In the genomic region with DNA sequence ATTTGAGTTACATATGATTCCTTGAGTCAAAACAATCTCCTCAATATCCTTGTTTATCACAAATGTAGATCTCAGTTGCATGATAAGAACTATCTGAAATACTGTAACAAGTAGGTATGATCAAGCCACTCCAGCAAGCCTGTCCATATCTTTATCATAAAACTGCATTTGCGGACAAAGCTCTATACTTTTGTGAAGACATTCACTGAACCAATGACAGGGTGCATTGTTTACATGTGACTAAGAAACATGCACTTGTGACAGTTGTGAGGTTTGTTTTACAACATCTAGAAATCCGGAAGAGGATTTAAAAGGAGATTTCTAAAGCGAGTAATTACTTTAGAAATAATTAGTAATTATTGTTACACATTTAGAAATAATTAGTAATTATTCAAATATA, we compare ENCODE assay signal across 23 cellular contexts.
DNase-seq lines count a peak whose midpoint lies in the region; ATAC-seq, FAIRE-seq and TF ChIP-seq lines count a peak whose summit lies in the region.
"Had no signal": no experiment of that assay in that cellular context is flagged by ENCODE, and none has a peak within 500 bp of the region (broad histone marks: within the 10 kb centered on the region; RNA-seq: fewer than 3 reads in every experiment).

No MANE protein-coding gene starts in this region.

- ATAC-seq in Right ventricle myocardium inferior (no peak), sciatic nerve (no peak)
- ATAC-seq: GM12878 had no signal

- 90% methylated on average over 1 of the region's 3 CpGs for WGBS in mesenchymal stem cell

- no peak overlapping the region for H2BK15ac ChIP-seq in mesenchymal stem cell (ENCODE audit: low read depth, poor library complexity, severe bottlenecking)

- H2BK5ac ChIP-seq in mesenchymal stem cell (ENCODE audit: low read depth, low read length, poor library complexity, severe bottlenecking), result no peak overlapping the region

- H3K27ac ChIP-seq in mesenchymal stem cell (ENCODE audit: low read length, poor library complexity, severe bottlenecking), result no peak overlapping the region
- H3K27ac ChIP-seq: BLaER1, GM23248, HL-60, SK-N-MC had no signal

- no peak overlapping the region for H2AK5ac ChIP-seq in mesenchymal stem cell (ENCODE audit: low read length, severe bottlenecking)

- no peak overlapping the region for H2BK12ac ChIP-seq in mesenchymal stem cell (ENCODE audit: low read length in 2 of 2)

- peak; percentile 84 for FAIRE-seq in A204.1 (lab: Jason Lieb, UNC)
- FAIRE-seq in GM12891 (lab: Jason Lieb, UNC), result peak; percentile 31
- FAIRE-seq in colon (lab: Jason Lieb, UNC), result peak; percentile 33
- FAIRE-seq: GM12878, GM18507 had no signal

- no peak overlapping the region for H3K4me2 ChIP-seq in mesenchymal stem cell (ENCODE audit: low read length, poor library complexity, severe bottlenecking)
- H3K4me2 ChIP-seq: BLaER1 had no signal

- peaks cover 19% of the 10 kb centered on the region for H3K79me1 ChIP-seq in mesenchymal stem cell (replicated peaks; ENCODE audit: low read length, poor library complexity, severe bottlenecking)

- no peak overlapping the region for H2AFZ ChIP-seq in mesenchymal stem cell (ENCODE audit: low read depth, low read length)
- H2AFZ ChIP-seq: GM23248 had no signal

- no peaks in the 10 kb centered on the region for H3K9me3 ChIP-seq in mesenchymal stem cell (ENCODE audit: control insufficient read depth, low read length)
- H3K9me3 ChIP-seq: BLaER1, Caco-2, HAP-1 had no signal

- H3K4me3 ChIP-seq in mesenchymal stem cell (ENCODE audit: insufficient read depth in 1 of 2, low read depth in 1 of 2, low read length in 2 of 2), result no peak overlapping the region
- H3K4me3 ChIP-seq: BLaER1, GM12878, GM23248, HAP-1, SK-N-MC had no signal

- no peaks in the 10 kb centered on the region for H3K36me3 ChIP-seq in mesenchymal stem cell (ENCODE audit: control insufficient read depth in 1 of 2, insufficient read depth in 2 of 2, low read depth in 1 of 2, low read length in 2 of 2)
- H3K36me3 ChIP-seq: HAP-1 had no signal

- H4K91ac ChIP-seq in mesenchymal stem cell (ENCODE audit: low read length), result no peak overlapping the region

- no peak overlapping the region for H3K4ac ChIP-seq in mesenchymal stem cell (ENCODE audit: low read depth in 1 of 2, low read length in 2 of 2)

- no peak overlapping the region for H2BK120ac ChIP-seq in mesenchymal stem cell (ENCODE audit: low read depth, low read length)

- no peak overlapping the region for H3K9ac ChIP-seq in mesenchymal stem cell (ENCODE audit: low read length)
- H3K9ac ChIP-seq: BLaER1, GM23248 had no signal

- intact Hi-C loops in Right ventricle myocardium inferior (cut with DNase I) (loop anchor here (5.0 kb wide), 1 partner anchor 61 kb away; no protein-coding TSS in a partner anchor), sciatic nerve (cut with DNase I) (loop anchor here (5.0 kb wide), 1 partner anchor 1409 kb away; no protein-coding TSS in a partner anchor)

- H3K14ac ChIP-seq in mesenchymal stem cell (ENCODE audit: low read length in 2 of 2), result no peak overlapping the region

- H3K4me1 ChIP-seq in mesenchymal stem cell (ENCODE audit: control insufficient read depth, insufficient read depth, low read depth, low read length), result peaks cover 1% of the 10 kb centered on the region

- H3K18ac ChIP-seq in mesenchymal stem cell (ENCODE audit: low read depth in 1 of 2, low read length in 2 of 2), result no peak overlapping the region

- H4K8ac ChIP-seq in mesenchymal stem cell (ENCODE audit: low read length), result no peak overlapping the region

- TF ChIP-seq POLR2A in GM12891 (IDR thresholded peaks at IDR 0.05; ENCODE audit: low read depth, low read length), result no peak

- no peak for DNase-seq in GM12891 (ENCODE audit: insufficient read length, low spot score)
- peak; percentile 16 for DNase-seq in mesenchymal stem cell
- no peak for DNase-seq in Right ventricle myocardium inferior (ENCODE audit: missing footprints)
- no peak for DNase-seq in Kasumi-1 (lab: John Stamatoyannopoulos, UW)
- DNase-seq in sciatic nerve (ENCODE audit: low spot score), result no peak
- DNase-seq: Caco-2; CD4-positive, alpha-beta T cell; DND-41; GM23248; KG1; NCI-H1694; NCI-H446; NCI-H526 treated with DMSO at 0.1 percent for 48 hours; Right ventricle myocardium superior; SW 1271 had no signal

- H3K23ac ChIP-seq in mesenchymal stem cell (ENCODE audit: low read length in 2 of 2), result no peak overlapping the region

- H3K27me3 ChIP-seq in mesenchymal stem cell (ENCODE audit: control insufficient read depth in 1 of 2, insufficient read depth in 1 of 2, low read length in 2 of 2), result no peaks in the 10 kb centered on the region
- H3K27me3 ChIP-seq: BLaER1 had no signal

TF ChIP-seq in GM12891, 5 proteins besides CTCF, POLR2A, EP300 and RAD21:
- TF ChIP-seq PAX5 (IDR thresholded peaks at IDR 0.05; ENCODE audit: insufficient read depth, low read length, severe bottlenecking), result no peak
- TF ChIP-seq POLR2AphosphoS5 (IDR thresholded peaks at IDR 0.05; ENCODE audit: low read depth, low read length), result no peak
- TF ChIP-seq TAF1 (IDR thresholded peaks at IDR 0.05; ENCODE audit: low read depth, low read length), result no peak
- TF ChIP-seq SPI1 (IDR thresholded peaks at IDR 0.05; ENCODE audit: low read depth, low read length), result no peak
- TF ChIP-seq POU2F2 (IDR thresholded peaks at IDR 0.05; ENCODE audit: low read depth, low read length), result no peak
TF ChIP-seq in GM12891: peak in this region for 0.
